ENCODE assay signal across 13 cellular contexts in the genomic region with DNA sequence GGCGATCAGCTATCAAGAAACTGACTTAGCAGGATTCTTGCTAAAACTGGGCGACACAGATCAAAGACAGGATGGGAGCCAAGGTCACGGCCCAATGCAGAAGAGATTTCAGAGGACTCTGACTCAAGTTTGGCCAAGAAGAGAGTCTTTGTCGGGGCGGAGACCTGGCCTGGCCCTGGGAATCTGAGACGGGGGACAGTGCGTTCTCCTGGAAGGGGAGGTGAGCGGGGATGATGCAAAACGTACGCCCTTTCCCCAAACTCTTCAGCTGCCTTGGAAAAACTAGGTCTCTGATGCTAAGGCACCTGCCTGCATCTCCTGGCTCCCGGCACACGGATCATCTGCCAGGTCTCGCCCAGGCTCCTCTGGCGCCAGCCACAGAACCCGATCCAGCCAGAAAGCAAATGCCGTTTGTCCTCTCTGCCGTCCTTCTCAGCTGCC. TPM values are rescaled to one million over a fixed set of nuclear protein-coding genes. Genes with fewer than 3 reads are reported as not detected.
"Had no signal": no experiment of that assay in that cellular context is flagged by ENCODE, and none has a peak within 500 bp of the region (broad histone marks: within the 10 kb centered on the region; RNA-seq: fewer than 3 reads in every experiment).

No MANE protein-coding gene starts in this region.

- DNase-seq: activated CD4-positive, alpha-beta T cell treated with anti-CD3 and anti-CD28 coated beads, Interleukin-2, amount 50 U/mL, for 1 hour; activated naive CD4-positive, alpha-beta T cell treated with anti-CD3 and anti-CD28 coated beads, Interleukin-2, amount 50 U/mL, for 16 hours; cerebellar nuclear complex; left ventricle myocardium superior; mesendoderm; right lobe of liver; stimulated activated CD4-positive, alpha-beta T cell treated with anti-CD3 and anti-CD28 coated beads, Interleukin-12 subunit alpha, Interleukin-12 subunit beta, amount 100 ng/mL, for 4 hours; stimulated activated naive CD4-positive, alpha-beta T cell had no signal

- H3K4me1 ChIP-seq: right lobe of liver had no signal

- H3K4me3 ChIP-seq: dorsolateral prefrontal cortex, right lobe of liver had no signal

- H3K27me3 Mint-ChIP-seq: brain had no signal

- H3K27me3 ChIP-seq: dorsolateral prefrontal cortex, right lobe of liver had no signal

- ATAC-seq: left ventricle myocardium superior had no signal

- H3K9me3 ChIP-seq: right lobe of liver had no signal

- H3K36me3 ChIP-seq: right lobe of liver had no signal

- H3K27ac ChIP-seq: right lobe of liver had no signal

- H3K4me3 Mint-ChIP-seq: brain had no signal

- H3K9me3 Mint-ChIP-seq: brain had no signal

- H3K36me3 Mint-ChIP-seq: brain had no signal

RNA-seq across cellular contexts. Expression of gene TMEM221, which starts 18.8 kb away (rescaled TPM):
- total RNA-seq: left ventricle myocardium superior; T-helper 2 cell treated with Interferon-gamma antibody and Interleukin-4, amounts not matched to agents 100 ng/mL and 5 ng/mL, for 36 hours had no signal

RNA-seq across cellular contexts. Expression of gene NXNL1, which starts 31.0 kb away (rescaled TPM):
- total RNA-seq: left ventricle myocardium superior; posterior vena cava; right lobe of liver; T-helper 2 cell treated with Interferon-gamma antibody and Interleukin-4, amounts not matched to agents 100 ng/mL and 5 ng/mL, for 36 hours; ureter had no signal

RNA-seq across cellular contexts. Expression of gene CCDC194, which starts 35.7 kb away (rescaled TPM):
- total RNA-seq: left ventricle myocardium superior had no signal
